ENCODE assay signal across 16 cellular contexts in the genomic region with DNA sequence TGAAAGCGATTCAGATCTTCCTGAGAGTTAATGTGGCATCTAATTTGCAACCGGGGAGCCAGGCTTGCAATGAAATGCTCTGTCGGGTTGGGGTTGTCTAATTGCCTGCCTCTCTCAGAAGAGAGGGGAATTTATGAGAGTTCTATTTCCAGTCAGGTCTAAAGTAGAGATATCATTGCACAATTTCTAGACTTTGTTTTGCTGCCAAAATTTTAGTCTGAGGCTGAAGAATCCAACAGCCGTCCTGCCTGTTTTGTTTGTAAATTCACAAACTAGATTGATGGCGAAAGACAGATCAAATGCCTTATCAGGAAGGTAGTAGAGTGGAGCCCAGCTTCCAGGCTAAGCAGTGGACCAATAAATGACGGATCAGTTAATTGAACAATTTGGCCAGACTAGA. TPM values are rescaled to one million over a fixed set of nuclear protein-coding genes. Genes with fewer than 3 reads are reported as not detected.
A peak's percentile ranks its signal among the peaks of the same experiment; 100 is the strongest.
DNase-seq lines count a peak whose midpoint lies in the region; ATAC-seq, FAIRE-seq and TF ChIP-seq lines count a peak whose summit lies in the region.
"Had no signal": no experiment of that assay in that cellular context is flagged by ENCODE, and none has a peak within 500 bp of the region (broad histone marks: within the 10 kb centered on the region; RNA-seq: fewer than 3 reads in every experiment).

No MANE protein-coding gene starts in this region.

- 0 out of 5 replicates have a peak, but pooled peaks of 1 of the 2 experiments have one; percentile 13 for TF ChIP-seq EP300 in A549 (IDR thresholded peaks at IDR 0.05)

- H3K4me1 ChIP-seq in A549 (peaks cover 31% of the 10 kb centered on the region), GM23338 (ENCODE audit: insufficient read depth) (no peaks in the 10 kb centered on the region), right lobe of liver (peaks cover 0 to 48% (median 7%) of the 10 kb centered on the region in 4 donors)

- H4K20me1 ChIP-seq in GM23338 (replicated peaks; ENCODE audit: insufficient read depth): no peaks in the 10 kb centered on the region

- no peak overlapping the region for H3K4me3 Mint-ChIP-seq in GM23338
- H3K4me3 Mint-ChIP-seq: activated naive CD8-positive, alpha-beta T cell treated with anti-CD3 and anti-CD28 coated beads, Interleukin-2, amount 50 U/mL, for 24 hours; activated T-cell treated with anti-CD3 and anti-CD28 coated beads, Interleukin-2, amount 50 U/mL, for 4 hours had no signal

- H3K9me3 Mint-ChIP-seq in GM23338: no peaks in the 10 kb centered on the region
- H3K9me3 Mint-ChIP-seq: activated naive CD8-positive, alpha-beta T cell treated with anti-CD3 and anti-CD28 coated beads, Interleukin-2, amount 50 U/mL, for 24 hours; activated T-cell treated with anti-CD3 and anti-CD28 coated beads, Interleukin-2, amount 50 U/mL, for 4 hours had no signal

- H3K79me2 ChIP-seq in GM23338 (replicated peaks; ENCODE audit: insufficient read depth): no peaks in the 10 kb centered on the region

- no peaks in the 10 kb centered on the region for H3K36me3 Mint-ChIP-seq in GM23338 (ENCODE audit: low read depth)

- WGBS in A549 (ENCODE audit: missing lambda C conversion rate): 69% methylated on average over 6 of the region's 6 CpGs
- 27% methylated on average over 6 of the region's 6 CpGs for WGBS in right lobe of liver (ENCODE audit: insufficient coverage, low coverage, low lambda C conversion rate, missing lambda C conversion rate)

- H3K4me2 ChIP-seq in A549 (peak overlapping the region; percentile 35), GM23338 (no peak overlapping the region)

- H3K36me3 ChIP-seq in GM23338 (ENCODE audit: insufficient read depth) (no peaks in the 10 kb centered on the region), right lobe of liver (no peaks in the 10 kb centered on the region)
- H3K36me3 ChIP-seq: thoracic aorta had no signal

- no peak overlapping the region for H3K4me3 ChIP-seq in A549
- H3K4me3 ChIP-seq in GM23338: no peak overlapping the region
- H3K4me3 ChIP-seq in choroid plexus epithelial cell (ENCODE audit: low read depth, low read length): no peak overlapping the region
- peak overlapping the region; percentile 10 to 56 (median 46) for H3K4me3 ChIP-seq in right lobe of liver
- H3K4me3 ChIP-seq: thoracic aorta had no signal

- TF ChIP-seq CTCF in A549 (IDR thresholded peaks at IDR 0.05): no peak
- TF ChIP-seq CTCF in GM23338 (conservative IDR thresholded peaks at IDR 0.05; ENCODE audit: low read depth in 2 of 2): no peak
- no peak for TF ChIP-seq CTCF in choroid plexus epithelial cell (conservative IDR thresholded peaks at IDR 0.05; ENCODE audit: low read depth, low read length)
- TF ChIP-seq CTCF in right lobe of liver (IDR thresholded peaks at IDR 0.05): no peak

- peak; percentile 65 for FAIRE-seq in A549 (lab: Jason Lieb, UNC)

- H3K4me1 Mint-ChIP-seq in GM23338: peaks cover 10% of the 10 kb centered on the region; the same call in 2 of the 3 replicates
- H3K4me1 Mint-ChIP-seq: activated naive CD8-positive, alpha-beta T cell treated with anti-CD3 and anti-CD28 coated beads, Interleukin-2, amount 50 U/mL, for 24 hours had no signal

- no peak overlapping the region for H3K27ac Mint-ChIP-seq in GM23338
- H3K27ac Mint-ChIP-seq: activated naive CD8-positive, alpha-beta T cell treated with anti-CD3 and anti-CD28 coated beads, Interleukin-2, amount 50 U/mL, for 24 hours had no signal

- no peaks in the 10 kb centered on the region for H3F3A ChIP-seq in GM23338 (replicated peaks; ENCODE audit: low read depth)

- POLR2A ChIA-PET in A549 (lab: Yijun Ruan, JAX): no interaction called here

- H3K27me3 ChIP-seq in GM23338 (ENCODE audit: insufficient read depth): no peaks in the 10 kb centered on the region
- H3K27me3 ChIP-seq in right lobe of liver: no peaks in the 10 kb centered on the region

- peak overlapping the region; percentile 34; the same call in 1 of the 2 replicates for H2AFZ ChIP-seq in GM23338

- CTCF ChIA-PET in A549 (lab: Yijun Ruan, JAX): interaction anchor here (2.1 kb wide), 1 partner anchor 12 kb away, joined by 7 read pairs; no protein-coding TSS in a partner anchor

- DNase-seq in A549 (ENCODE audit: low read depth in 1 of 2, low spot score in 1 of 2) (no peak), GM23338 (ENCODE audit: low spot score) (no peak), choroid plexus epithelial cell (ENCODE audit: low read depth) (peak; percentile 66), right lobe of liver (no peak), Ammon's horn (ENCODE audit: low spot score) (no peak), NCI-H2171 treated with DMSO at 0.1 percent for 48 hours (lab: John Stamatoyannopoulos, UW) (no peak), NCI-H446 (lab: John Stamatoyannopoulos, UW) (no peak), NCI-H2227 treated with DMSO at 0.1 percent for 48 hours (lab: John Stamatoyannopoulos, UW) (no peak)
- DNase-seq: activated CD4-positive, alpha-beta T cell treated with anti-CD3 and anti-CD28 coated beads, Interleukin-2, amount 50 U/mL, for 4 hours; activated naive CD8-positive, alpha-beta T cell treated with anti-CD3 and anti-CD28 coated beads, Interleukin-2, amount 50 U/mL, for 24 hours; activated T-cell treated with anti-CD3 and anti-CD28 coated beads, Interleukin-2, amount 50 U/mL, for 4 hours; NCI-H1092; stimulated activated CD4-positive, alpha-beta T cell treated with anti-CD3 and anti-CD28 coated beads, Interleukin-4, amount 100 ng/mL, for 24 hours had no signal

- H3K9me3 ChIP-seq in A549: no peaks in the 10 kb centered on the region
- H3K9me3 ChIP-seq in right lobe of liver: no peaks in the 10 kb centered on the region
- H3K9me3 ChIP-seq: thoracic aorta had no signal

- TF ChIP-seq POLR2A in A549 (IDR thresholded peaks at IDR 0.05; ENCODE audit: low read length) (no peak), right lobe of liver (IDR thresholded peaks at IDR 0.05) (peak; percentile 82)

- intact Hi-C loops in right lobe of liver (cut with DNase I): no loop called here

- no peaks in the 10 kb centered on the region for H3K9me2 ChIP-seq in GM23338 (ENCODE audit: insufficient read depth)

- ATAC-seq in A549: no peak; a peak in 1 of 6 replicates
- no peak for ATAC-seq in GM23338
- peak; percentile 55 to 71 (median 60) for ATAC-seq in right lobe of liver
- ATAC-seq: activated naive CD8-positive, alpha-beta T cell treated with anti-CD3 and anti-CD28 coated beads, Interleukin-2, amount 50 U/mL, for 24 hours; activated T-cell treated with anti-CD3 and anti-CD28 coated beads, Interleukin-2, amount 50 U/mL, for 4 hours had no signal

- peak overlapping the region; percentile 46 to 78; a peak in 5 of 6 replicates for H3K27ac ChIP-seq in A549
- H3K27ac ChIP-seq in GM23338 (ENCODE audit: low read depth): no peak overlapping the region
- H3K27ac ChIP-seq in right lobe of liver: peak overlapping the region; percentile 76 to 93 (median 77)
- H3K27ac ChIP-seq: epithelial cell of prostate, thoracic aorta had no signal

- peaks cover 3% of the 10 kb centered on the region for H3K27me3 Mint-ChIP-seq in GM23338 (ENCODE audit: insufficient read depth, low read depth, poor library complexity)
- H3K27me3 Mint-ChIP-seq: activated naive CD8-positive, alpha-beta T cell treated with anti-CD3 and anti-CD28 coated beads, Interleukin-2, amount 50 U/mL, for 24 hours had no signal

- TF ChIP-seq RAD21 in A549 (conservative IDR thresholded peaks at IDR 0.05 in 1 of 2, IDR thresholded peaks at IDR 0.05 in 1 of 2): no peak

TF ChIP-seq in A549, 52 proteins besides CTCF, POLR2A, EP300 and RAD21:
- TF ChIP-seq CEBPB (IDR thresholded peaks at IDR 0.05) (peak; percentile 62 to 66; a peak in 3 of 4 replicates), CHD2 (IDR thresholded peaks at IDR 0.05; ENCODE audit: low read length, partially characterized antibody) (no peak)

TF ChIP-seq in GM23338, 12 proteins besides CTCF, POLR2A, EP300 and RAD21:
- no peak for TF ChIP-seq CREB1 (CRISPR knock-in tag; IDR thresholded peaks at IDR 0.05; ENCODE audit: low read depth)

RNA-seq across cellular contexts. Expression of gene LIPC, which starts 0.6 kb away (rescaled TPM):
- polyA plus RNA-seq in A549 (2011; rRNA removed) (0.08 and 0.13 TPM in 2 replicates), A549 (2017; fragmentation: RNase III; extraction: RNeasy Plus Mini Kit Qiagen cat#74134 plus additional on column Dnase treatment) (0.30 to 0.34 TPM (median 0.32 TPM) in 3 replicates), GM23338 (2016; fragmentation: Nextera tagmentation; extraction: Ambion mirVana) (not detected in 2 replicates)
- 0.07 and 0.13 TPM in 2 replicates for polyA plus RNA-seq in A549 (2012; cell fraction: cytosol; rRNA removed)
- polyA plus RNA-seq in A549 (2012; cell fraction: nucleus; rRNA removed): 0.19 and 0.22 TPM in 2 replicates
- polyA minus RNA-seq in A549 (2011; rRNA and poly(A)+ RNA removed): 0.58 TPM in 1 of 2 replicates, not detected in the other
- total RNA-seq in GM23338 (2014; rRNA removed; shearing (Covaris generic)): not detected in 2 replicates
- 100 to 1,000 TPM in 2 of 6 experiments, 10 to 100 TPM in 4; 31.1 to 213 (median 86.1) TPM for total RNA-seq in right lobe of liver
- total RNA-seq: chondrocyte, thoracic aorta had no signal

Comparison
In these comparisons a context has a peak if more than half of its experiments do, and no peak if none do; other contexts are left out.
1. ATAC-seq: peak in right lobe of liver (4 of 4); none in A549 (0 of 2) and GM23338 (single experiment).
2. H3K4me3 ChIP-seq: peak in right lobe of liver (3 of 3); none in A549 (single experiment), GM23338 (single experiment) and choroid plexus epithelial cell (single experiment).
3. RNA of gene LIPC, which starts 0.6 kb away (total RNA-seq): 31.1 to 213 TPM in right lobe of liver; not detected in GM23338; every median in the first group is over 10 times any median in the second.